In the genomic region with DNA sequence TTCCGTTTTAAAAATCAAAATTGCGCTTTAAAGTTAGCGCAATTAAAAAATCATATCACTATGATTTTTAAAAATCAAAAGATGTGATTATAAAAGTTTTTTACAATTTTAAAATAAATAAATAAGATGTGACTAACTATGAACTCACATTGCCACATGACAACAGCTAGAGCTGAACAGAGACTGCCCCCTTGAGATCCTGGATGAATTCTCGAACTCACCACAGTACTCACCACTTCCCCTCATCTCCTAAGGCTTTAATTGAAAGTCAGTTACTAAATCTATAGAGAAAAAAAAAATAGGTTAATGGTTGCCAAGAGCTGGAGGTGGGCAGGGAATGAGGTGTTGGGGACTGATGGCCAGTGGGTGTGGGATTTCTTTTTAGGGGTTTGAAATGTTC, we compare ENCODE assay signal across 13 cellular contexts.
A peak's percentile ranks its signal among the peaks of the same experiment; 100 is the strongest.
DNase-seq lines count a peak whose midpoint lies in the region; ATAC-seq, FAIRE-seq and TF ChIP-seq lines count a peak whose summit lies in the region.
"Had no signal": no experiment of that assay in that cellular context is flagged by ENCODE, and none has a peak within 500 bp of the region (broad histone marks: within the 10 kb centered on the region; RNA-seq: fewer than 3 reads in every experiment).

No MANE protein-coding gene starts in this region.

- no peak for DNase-seq in CD14-positive monocyte (ENCODE audit: low spot score)
- peak; percentile 85 for DNase-seq in HCEC 1CT
- DNase-seq in kidney tubule cell (ENCODE audit: low spot score): peak; percentile 19
- no peak for DNase-seq in SW 1271 (lab: John Stamatoyannopoulos, UW)
- no peak for DNase-seq in RPMI8226
- no peak for DNase-seq in NCI-H2196 (lab: John Stamatoyannopoulos, UW; ENCODE audit: unreplicated experiment)
- DNase-seq: DMS79, gastrocnemius medialis, NCI-H2107, T-helper 9 cell, testis had no signal

- TF ChIP-seq CTCF in CD14-positive monocyte (IDR thresholded peaks at IDR 0.05): no peak

- peak overlapping the region in 5 of 7 donors; percentile 22 to 79 (median 64) for H3K27ac Mint-ChIP-seq in CD14-positive monocyte

- H3K4me1 Mint-ChIP-seq in CD14-positive monocyte: peaks cover 27% of the 10 kb centered on the region

- peaks cover 0 to 4% of the 10 kb centered on the region in 2 donors for H3K36me3 Mint-ChIP-seq in CD14-positive monocyte

- intact Hi-C loops in CD14-positive monocyte (cut with micrococcal nuclease): no loop called here

- peak; percentile 40 for FAIRE-seq in TTC549 (lab: Jason Lieb, UNC)

- peaks cover 0 to 3% (median 1%) of the 10 kb centered on the region in 3 donors for H3K27me3 Mint-ChIP-seq in CD14-positive monocyte (ENCODE audit: low read depth in 3 of 3)

- no peak overlapping the region for H3K4me3 Mint-ChIP-seq in CD14-positive monocyte

- H3K9me3 Mint-ChIP-seq in CD14-positive monocyte: peaks cover 0 to 2% (median 0%) of the 10 kb centered on the region in 7 donors

- no peak for ATAC-seq in GM18519 (IDR thresholded peaks at IDR 0.05; ENCODE audit: low FRiP score, unreplicated experiment)
- ATAC-seq: gastrocnemius medialis had no signal

Comparison
In these comparisons a context has a peak if more than half of its experiments do, and no peak if none do; other contexts are left out.
1. DNase-seq: peak in HCEC 1CT (single experiment) and kidney tubule cell (single experiment); none in CD14-positive monocyte (single experiment), SW 1271 (0 of 2), RPMI8226 (single experiment) and NCI-H2196 (single experiment).